Comparison of ENCODE assay signal across 8 cellular contexts in the genomic region with DNA sequence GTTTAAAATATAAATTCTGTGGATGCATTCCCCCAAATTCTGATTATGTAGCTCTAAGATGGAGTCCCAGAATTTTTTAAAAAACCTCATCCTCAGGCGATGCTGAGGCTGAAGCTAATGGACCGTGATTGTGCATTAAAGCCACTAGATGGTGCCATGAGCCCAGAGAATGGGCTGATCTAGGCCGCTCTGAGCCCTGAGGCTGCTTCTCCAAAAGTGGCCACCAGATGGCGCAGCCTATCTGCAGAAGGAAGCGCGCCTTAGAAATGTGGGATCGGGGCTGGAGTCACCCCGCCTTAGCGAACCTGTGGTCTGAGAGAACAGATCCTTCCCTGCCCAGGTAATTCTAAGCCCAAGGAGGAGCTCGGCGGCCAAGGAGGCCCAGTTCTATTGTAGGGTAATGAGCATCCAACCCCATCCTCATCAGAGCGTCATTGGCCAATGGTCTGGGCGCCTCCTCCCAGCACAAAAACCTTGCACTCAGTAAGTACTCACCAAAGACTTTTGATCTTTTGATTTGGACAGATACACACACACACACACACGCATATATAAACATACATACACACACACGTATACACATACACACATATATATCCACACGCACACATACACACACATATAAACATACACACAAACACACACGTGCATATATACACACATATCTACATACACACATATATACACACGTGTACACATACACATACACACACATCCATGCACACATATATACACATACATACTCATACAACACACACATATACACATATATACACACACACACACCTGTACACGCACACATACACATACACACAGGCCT. TPM values are rescaled to one million over a fixed set of nuclear protein-coding genes. Genes with fewer than 3 reads are reported as not detected.
DNase-seq lines count a peak whose midpoint lies in the region; ATAC-seq and TF ChIP-seq lines count a peak whose summit lies in the region.

No MANE protein-coding gene starts in this region.

- H3K36me3 Mint-ChIP-seq in natural killer cell treated with Interleukin-12 subunit alpha and Interleukin-12 subunit beta and Interleukin-15 and Interleukin-18, amount 100 ng/mL, for 72 hours: no peaks in the 10 kb centered on the region

- H2AFZ ChIP-seq in OCI-LY3 (ENCODE audit: low read depth, low read length): no peak overlapping the region

- H3K27me3 ChIP-seq in OCI-LY3 (ENCODE audit: low read depth, low read length): no peaks in the 10 kb centered on the region
- no peaks in the 10 kb centered on the region for H3K27me3 ChIP-seq in esophagus squamous epithelium

- peaks cover 0 to 3% of the 10 kb centered on the region in 2 donors for H3K4me1 Mint-ChIP-seq in natural killer cell treated with Interleukin-12 subunit alpha and Interleukin-12 subunit beta and Interleukin-15 and Interleukin-18, amount 100 ng/mL, for 72 hours (ENCODE audit: low read depth in 2 of 2)

- ATAC-seq in GM21447 (IDR thresholded peaks at IDR 0.05; ENCODE audit: unreplicated experiment): peak; percentile 93
- ATAC-seq in natural killer cell treated with Interleukin-12 subunit alpha and Interleukin-12 subunit beta and Interleukin-15 and Interleukin-18, amount 100 ng/mL, for 72 hours: peak; percentile 87 to 88

- no peak overlapping the region for H3K9ac ChIP-seq in OCI-LY3 (ENCODE audit: low read length)

- no peak overlapping the region for H3K27ac Mint-ChIP-seq in natural killer cell treated with Interleukin-12 subunit alpha and Interleukin-12 subunit beta and Interleukin-15 and Interleukin-18, amount 100 ng/mL, for 72 hours

- H4K20me1 ChIP-seq in OCI-LY3 (ENCODE audit: insufficient read depth, low read length): no peaks in the 10 kb centered on the region

- no peaks in the 10 kb centered on the region for H3K9me3 ChIP-seq in OCI-LY3 (ENCODE audit: insufficient read depth, low read length)
- H3K9me3 ChIP-seq in esophagus squamous epithelium: no peaks in the 10 kb centered on the region

- no peaks in the 10 kb centered on the region for H3K36me3 ChIP-seq in OCI-LY3 (replicated peaks; ENCODE audit: low read depth, low read length)
- H3K36me3 ChIP-seq in esophagus squamous epithelium: no peaks in the 10 kb centered on the region

- H3K4me1 ChIP-seq in OCI-LY3 (ENCODE audit: low read length): no peaks in the 10 kb centered on the region
- peaks cover 0 to 6% (median under 1%) of the 10 kb centered on the region in 3 donors for H3K4me1 ChIP-seq in esophagus squamous epithelium

- H3K27ac ChIP-seq in OCI-LY3 (ENCODE audit: low read length): no peak overlapping the region
- H3K27ac ChIP-seq in esophagus squamous epithelium: no peak overlapping the region

- no peak for TF ChIP-seq POLR2A in esophagus squamous epithelium (IDR thresholded peaks at IDR 0.05)

- WGBS in esophagus squamous epithelium, 2 donors: 31 to 43% methylated on average over 15 to 16 of the region's 19 CpGs

- DNase-seq in DMS53 treated with DMSO at 0.1 percent for 48 hours (lab: John Stamatoyannopoulos, UW; ENCODE audit: unreplicated experiment): peak; percentile 55
- peak; percentile 62 for DNase-seq in HS-5 (ENCODE audit: low read depth)
- DNase-seq in activated T-cell treated with anti-CD3 and anti-CD28 coated beads for 1 hour (ENCODE audit: low read depth): peak; percentile 74
- DNase-seq in esophagus squamous epithelium (lab: John Stamatoyannopoulos, UW): peak; percentile 38
- DNase-seq in natural killer cell treated with Interleukin-12 subunit alpha and Interleukin-12 subunit beta and Interleukin-15 and Interleukin-18, amount 100 ng/mL, for 72 hours (ENCODE audit: low spot score): peak; percentile 82
- peak; percentile 52 to 82 (median 69) for DNase-seq in stimulated activated naive CD4-positive, alpha-beta T cell (lab: John Stamatoyannopoulos, UW)

- no peak overlapping the region for H3K4me3 Mint-ChIP-seq in natural killer cell treated with Interleukin-12 subunit alpha and Interleukin-12 subunit beta and Interleukin-15 and Interleukin-18, amount 100 ng/mL, for 72 hours

- peak overlapping the region; percentile 33; the same call in 1 of the 2 replicates for H3K4me2 ChIP-seq in OCI-LY3 (ENCODE audit: low read length)

- no peak overlapping the region for H3K4me3 ChIP-seq in OCI-LY3 (ENCODE audit: low read length)
- H3K4me3 ChIP-seq in esophagus squamous epithelium: no peak overlapping the region

- intact Hi-C loops in esophagus squamous epithelium (cut with DNase I): loop anchor here (2.0 to 10.0 kb wide), 3 partner anchors 77 to 380 kb away; no protein-coding TSS in a partner anchor

- TF ChIP-seq CTCF in OCI-LY3 (IDR thresholded peaks at IDR 0.05; ENCODE audit: low read depth, low read length) (peak; percentile 99), esophagus squamous epithelium (IDR thresholded peaks at IDR 0.05) (peak; percentile 99 to 100 (median 100))

- H3K9me3 Mint-ChIP-seq in natural killer cell treated with Interleukin-12 subunit alpha and Interleukin-12 subunit beta and Interleukin-15 and Interleukin-18, amount 100 ng/mL, for 72 hours: no peaks in the 10 kb centered on the region

- H3K79me2 ChIP-seq in OCI-LY3 (ENCODE audit: low read length): no peaks in the 10 kb centered on the region

- no peaks in the 10 kb centered on the region for H3K27me3 Mint-ChIP-seq in natural killer cell treated with Interleukin-12 subunit alpha and Interleukin-12 subunit beta and Interleukin-15 and Interleukin-18, amount 100 ng/mL, for 72 hours

RNA-seq across cellular contexts. Expression of gene MMP2, which starts 13.7 kb away (rescaled TPM):
- total RNA-seq in esophagus squamous epithelium: 100 to 1,000 TPM in 2 of 4 donors, 10 to 100 TPM in 1, 1 to 10 TPM in 1; 4.5 to 210 (median 92.7) TPM
- total RNA-seq in natural killer cell treated with Interleukin-12 subunit alpha and Interleukin-12 subunit beta and Interleukin-15 and Interleukin-18, amount 100 ng/mL, for 72 hours: not detected

RNA-seq across cellular contexts. Expression of gene LPCAT2, which starts 43.6 kb away (rescaled TPM):
- 10 to 100 TPM; 10.0 to 21.7 (median 16.9) TPM for total RNA-seq in esophagus squamous epithelium
- 1 to 10 TPM in 1 of 2 donors, under 1 TPM in 1; 0.31 to 2.9 TPM for total RNA-seq in natural killer cell treated with Interleukin-12 subunit alpha and Interleukin-12 subunit beta and Interleukin-15 and Interleukin-18, amount 100 ng/mL, for 72 hours

Comparison
In these comparisons a context has a peak if more than half of its experiments do, and no peak if none do; other contexts are left out.
1. RNA of gene MMP2, which starts 13.7 kb away (total RNA-seq): 4.5 to 210 TPM in esophagus squamous epithelium; not detected in natural killer cell treated with Interleukin-12 subunit alpha and Interleukin-12 subunit beta and Interleukin-15 and Interleukin-18, amount 100 ng/mL, for 72 hours; every median in the first group is over 4 times any median in the second.
2. Peak in every context shown above with its lines, with median percentiles within 50 percentile points of each other: DNase-seq.